ENCODE assay signal across 9 cellular contexts in genomic region chr7:128868624-128869137, GRCh38. TPM values are rescaled to one million over a fixed set of nuclear protein-coding genes. Genes with fewer than 3 reads are reported as not detected.
DNase-seq lines count a peak whose midpoint lies in the region; ATAC-seq lines count a peak whose summit lies in the region.
"Had no signal": no experiment of that assay in that cellular context is flagged by ENCODE, and none has a peak within 500 bp of the region (broad histone marks: within the 10 kb centered on the region; RNA-seq: fewer than 3 reads in every experiment).

No MANE protein-coding gene starts in this region.

- intact Hi-C loops in activated T-helper 2 cell treated with anti-CD3 and anti-CD28 coated beads, Interferon-gamma antibody, Interleukin-2, Interleukin-4, amounts not matched to agents 10 μg/mL and 5 μg/mL and 100 μg/mL, durations not matched to agents 14 hours and 24 hours and 36 hours (cut with micrococcal nuclease), result no loop called here

- no peaks in the 10 kb centered on the region for H3K9me3 Mint-ChIP-seq in activated T-helper 2 cell treated with anti-CD3 and anti-CD28 coated beads, Interferon-gamma antibody, Interleukin-2, Interleukin-4, amounts not matched to agents 10 μg/mL and 5 μg/mL and 100 μg/mL, durations not matched to agents 14 hours and 24 hours and 36 hours
- no peaks in the 10 kb centered on the region for H3K9me3 Mint-ChIP-seq in immature natural killer cell
- no peaks in the 10 kb centered on the region for H3K9me3 Mint-ChIP-seq in stimulated activated naive B cell treated with anti-CD40 and anti-IgM and Interleukin-4, amounts not matched to agents 10 μg/mL and 1 μg/mL and 100 μg/mL, for 72 hours

- peak in 1 of 2 donors; percentile 4 for ATAC-seq in stimulated activated naive B cell treated with anti-CD40 and anti-IgM and Interleukin-4, amounts not matched to agents 10 μg/mL and 1 μg/mL and 100 μg/mL, for 72 hours (replicated peaks)

- H3K4me1 Mint-ChIP-seq in activated T-helper 2 cell treated with anti-CD3 and anti-CD28 coated beads, Interferon-gamma antibody, Interleukin-2, Interleukin-4, amounts not matched to agents 10 μg/mL and 5 μg/mL and 100 μg/mL, durations not matched to agents 14 hours and 24 hours and 36 hours (ENCODE audit: low read depth), result peaks cover 8% of the 10 kb centered on the region
- peaks cover 22 to 28% of the 10 kb centered on the region in 2 donors for H3K4me1 Mint-ChIP-seq in immature natural killer cell
- H3K4me1 Mint-ChIP-seq in stimulated activated naive B cell treated with anti-CD40 and anti-IgM and Interleukin-4, amounts not matched to agents 10 μg/mL and 1 μg/mL and 100 μg/mL, for 72 hours, result peaks cover 32 to 57% of the 10 kb centered on the region in 2 donors

- peaks cover 20% of the 10 kb centered on the region for H3K27me3 Mint-ChIP-seq in activated T-helper 2 cell treated with anti-CD3 and anti-CD28 coated beads, Interferon-gamma antibody, Interleukin-2, Interleukin-4, amounts not matched to agents 10 μg/mL and 5 μg/mL and 100 μg/mL, durations not matched to agents 14 hours and 24 hours and 36 hours (ENCODE audit: low read depth)
- peaks cover 0 to 2% (median 2%) of the 10 kb centered on the region in 3 donors for H3K27me3 Mint-ChIP-seq in immature natural killer cell (ENCODE audit: low read depth in 3 of 3)
- H3K27me3 Mint-ChIP-seq in stimulated activated naive B cell treated with anti-CD40 and anti-IgM and Interleukin-4, amounts not matched to agents 10 μg/mL and 1 μg/mL and 100 μg/mL, for 72 hours, result peaks cover 10 to 19% of the 10 kb centered on the region in 2 donors

- DNase-seq in DMS 273 (lab: John Stamatoyannopoulos, UW; ENCODE audit: unreplicated experiment), result peak; percentile 84
- no peak for DNase-seq in DMS 273 treated with DMSO at 0.1 percent for 48 hours (lab: John Stamatoyannopoulos, UW)
- no peak for DNase-seq in activated T-helper 2 cell treated with anti-CD3 and anti-CD28 coated beads, Interferon-gamma antibody, Interleukin-2, Interleukin-4, amounts not matched to agents 10 μg/mL and 5 μg/mL and 100 μg/mL, durations not matched to agents 14 hours and 24 hours and 36 hours (ENCODE audit: low spot score)
- DNase-seq in immature natural killer cell, result no peak
- DNase-seq in stimulated activated naive B cell treated with anti-CD40 and anti-IgM and Interleukin-4, amounts not matched to agents 10 μg/mL and 1 μg/mL and 100 μg/mL, for 72 hours, result no peak
- no peak for DNase-seq in retina
- DNase-seq in kidney tubule cell (ENCODE audit: low spot score), result no peak
- DNase-seq in AG08395 (ENCODE audit: low spot score), result no peak
- DNase-seq: 8988T had no signal

- H3K36me3 Mint-ChIP-seq in activated T-helper 2 cell treated with anti-CD3 and anti-CD28 coated beads, Interferon-gamma antibody, Interleukin-2, Interleukin-4, amounts not matched to agents 10 μg/mL and 5 μg/mL and 100 μg/mL, durations not matched to agents 14 hours and 24 hours and 36 hours (ENCODE audit: low read depth), result peaks cover 19% of the 10 kb centered on the region
- peaks cover 0 to 8% (median 4%) of the 10 kb centered on the region in 3 donors for H3K36me3 Mint-ChIP-seq in immature natural killer cell
- H3K36me3 Mint-ChIP-seq in stimulated activated naive B cell treated with anti-CD40 and anti-IgM and Interleukin-4, amounts not matched to agents 10 μg/mL and 1 μg/mL and 100 μg/mL, for 72 hours, result peaks cover 29 to 35% of the 10 kb centered on the region in 2 donors

- H3K27ac Mint-ChIP-seq in activated T-helper 2 cell treated with anti-CD3 and anti-CD28 coated beads, Interferon-gamma antibody, Interleukin-2, Interleukin-4, amounts not matched to agents 10 μg/mL and 5 μg/mL and 100 μg/mL, durations not matched to agents 14 hours and 24 hours and 36 hours, result no peak overlapping the region
- H3K27ac Mint-ChIP-seq in immature natural killer cell, result no peak overlapping the region
- H3K27ac Mint-ChIP-seq in stimulated activated naive B cell treated with anti-CD40 and anti-IgM and Interleukin-4, amounts not matched to agents 10 μg/mL and 1 μg/mL and 100 μg/mL, for 72 hours, result no peak overlapping the region

- H3K4me3 Mint-ChIP-seq in activated T-helper 2 cell treated with anti-CD3 and anti-CD28 coated beads, Interferon-gamma antibody, Interleukin-2, Interleukin-4, amounts not matched to agents 10 μg/mL and 5 μg/mL and 100 μg/mL, durations not matched to agents 14 hours and 24 hours and 36 hours (ENCODE audit: low read depth), result peak overlapping the region; percentile 20
- peak overlapping the region; percentile 63 to 67 (median 66) for H3K4me3 Mint-ChIP-seq in immature natural killer cell
- peak overlapping the region; percentile 67 to 79 for H3K4me3 Mint-ChIP-seq in stimulated activated naive B cell treated with anti-CD40 and anti-IgM and Interleukin-4, amounts not matched to agents 10 μg/mL and 1 μg/mL and 100 μg/mL, for 72 hours

RNA-seq across cellular contexts. Expression of gene ATP6V1F, which starts 6.0 kb away (rescaled TPM):
- total RNA-seq in activated T-helper 2 cell treated with anti-CD3 and anti-CD28 coated beads, Interferon-gamma antibody, Interleukin-2, Interleukin-4, amounts not matched to agents 10 μg/mL and 5 μg/mL and 100 μg/mL, durations not matched to agents 14 hours and 24 hours and 36 hours, result 123 and 132 TPM in 2 replicates
- polyA plus RNA-seq in immature natural killer cell, result 100 to 1,000 TPM; 358 to 616 (median 487) TPM

RNA-seq across cellular contexts. Expression of gene FLNC, which starts 38.5 kb away (rescaled TPM):
- total RNA-seq in activated T-helper 2 cell treated with anti-CD3 and anti-CD28 coated beads, Interferon-gamma antibody, Interleukin-2, Interleukin-4, amounts not matched to agents 10 μg/mL and 5 μg/mL and 100 μg/mL, durations not matched to agents 14 hours and 24 hours and 36 hours, result not detected in 2 replicates
- not detected for polyA plus RNA-seq in immature natural killer cell

RNA-seq across cellular contexts. Expression of gene KCP, which starts 41.8 kb away (rescaled TPM):
- total RNA-seq in activated T-helper 2 cell treated with anti-CD3 and anti-CD28 coated beads, Interferon-gamma antibody, Interleukin-2, Interleukin-4, amounts not matched to agents 10 μg/mL and 5 μg/mL and 100 μg/mL, durations not matched to agents 14 hours and 24 hours and 36 hours, result not detected in 2 replicates
- under 1 TPM in 1 of 3 donors, not detected in 2; 0.16 TPM for polyA plus RNA-seq in immature natural killer cell

Comparison
In these comparisons a context has a peak if more than half of its experiments do, and no peak if none do; other contexts are left out.
1. H3K4me3 Mint-ChIP-seq: peak in every context shown above with its lines; median percentile 73 in stimulated activated naive B cell treated with anti-CD40 and anti-IgM and Interleukin-4, amounts not matched to agents 10 μg/mL and 1 μg/mL and 100 μg/mL, for 72 hours; 66 in immature natural killer cell; 20 in activated T-helper 2 cell treated with anti-CD3 and anti-CD28 coated beads, Interferon-gamma antibody, Interleukin-2, Interleukin-4, amounts not matched to agents 10 μg/mL and 5 μg/mL and 100 μg/mL, durations not matched to agents 14 hours and 24 hours and 36 hours.